Comparison of ENCODE assay signal across 8 cellular contexts in the genomic region with DNA sequence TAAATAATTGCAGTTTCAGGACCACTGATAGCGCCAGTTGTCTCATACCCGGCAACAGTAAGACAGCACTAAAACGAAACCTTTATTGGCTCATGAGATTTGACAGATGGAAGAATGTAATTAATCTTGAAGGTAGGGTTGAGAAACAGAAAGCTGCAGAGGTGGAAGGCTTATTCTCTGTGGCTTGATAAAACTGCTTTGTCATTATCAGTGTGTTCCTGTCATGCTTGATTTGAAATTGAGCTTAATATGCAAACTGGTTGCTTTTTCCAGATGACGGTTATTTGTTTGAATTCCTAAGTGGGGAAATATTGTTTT. TPM values are rescaled to one million over a fixed set of nuclear protein-coding genes. Genes with fewer than 3 reads are reported as not detected.
DNase-seq lines count a peak whose midpoint lies in the region; ATAC-seq, FAIRE-seq and TF ChIP-seq lines count a peak whose summit lies in the region.

No MANE protein-coding gene starts in this region.

- peaks cover 16% of the 10 kb centered on the region for H4K20me1 ChIP-seq in OCI-LY3 (ENCODE audit: insufficient read depth, low read length)
- peaks cover 13% of the 10 kb centered on the region; the same call in 1 of the 2 replicates for H4K20me1 ChIP-seq in HepG2 (ENCODE audit: insufficient read depth, low read length)

- TF ChIP-seq CTCF in OCI-LY3 (IDR thresholded peaks at IDR 0.05; ENCODE audit: low read depth, low read length) (no peak), HepG2 (CRISPR knock-in tag; IDR thresholded peaks at IDR 0.05) (no peak)

- H3K4me3 ChIP-seq in OCI-LY3 (ENCODE audit: low read length) (peak overlapping the region; percentile 90), HepG2 (replicated peaks in 1 of 3; ENCODE audit: insufficient read depth in 1 of 3, low read depth in 2 of 3, low read length in 3 of 3) (peak overlapping the region; percentile 85 to 93 (median 90); a peak in 5 of 6 replicates), thymus (ENCODE audit: low read length) (peak overlapping the region; percentile 75)

- no peak for TF ChIP-seq POLR2A in HepG2 (IDR thresholded peaks at IDR 0.05; ENCODE audit: insufficient read depth in 1 of 2, low read depth in 2 of 2, low read length in 2 of 2)

- peak; percentile 28 for DNase-seq in stimulated activated CD4-positive, alpha-beta T cell treated with anti-CD3 and anti-CD28 coated beads, Interleukin-4, amount 100 ng/mL, for 24 hours
- no peak for DNase-seq in stimulated activated CD4-positive, alpha-beta T cell treated with anti-CD3 and anti-CD28 coated beads, Interleukin-4, amount 100 ng/mL, for 1 hour
- DNase-seq in central memory CD4-positive, alpha-beta T cell: peak; percentile 23
- DNase-seq in HepG2 (ENCODE audit: low spot score) (no peak), T1000 (lab: John Stamatoyannopoulos, UW) (no peak)

- ATAC-seq in HepG2 (no peak), GM18868 (IDR thresholded peaks at IDR 0.05; ENCODE audit: unreplicated experiment) (no peak)

- TF ChIP-seq RAD21 in HepG2 (CRISPR knock-in tag; IDR thresholded peaks at IDR 0.05): no peak

- H3K4me1 ChIP-seq in OCI-LY3 (ENCODE audit: low read length) (peaks cover 42% of the 10 kb centered on the region), HepG2 (ENCODE audit: insufficient read depth, low read length) (peaks cover 74% of the 10 kb centered on the region), thymus (ENCODE audit: control insufficient read depth, insufficient read depth, low read length) (peaks cover 34% of the 10 kb centered on the region)

- H3K4me2 ChIP-seq in OCI-LY3 (ENCODE audit: low read length) (peak overlapping the region; percentile 84), HepG2 (ENCODE audit: low read depth, low read length) (peak overlapping the region; percentile 85)

- TF ChIP-seq EP300 in HepG2 (IDR thresholded peaks at IDR 0.05; ENCODE audit: low read depth in 2 of 2, low read length in 2 of 2) (no peak), HepG2 (CRISPR knock-in tag; IDR thresholded peaks at IDR 0.05; ENCODE audit: borderline replicate concordance) (no peak)

- intact Hi-C loops in HepG2 (cut with micrococcal nuclease; ENCODE audit: unreplicated experiment): loop anchor here (2.0 kb wide), 1 partner anchor 31 kb away; no protein-coding TSS in a partner anchor

- FAIRE-seq in HepG2 (lab: Jason Lieb, UNC): no peak

- BruUV-seq in HepG2 (replicated peaks; lab: Mats Ljungman, UMichigan): no TSS peak

- H3K9me3 ChIP-seq in OCI-LY3 (ENCODE audit: insufficient read depth, low read length): no peaks in the 10 kb centered on the region
- no peaks in the 10 kb centered on the region for H3K9me3 ChIP-seq in HepG2 (ENCODE audit: low read length)
- no peaks in the 10 kb centered on the region for H3K9me3 ChIP-seq in thymus (ENCODE audit: control insufficient read depth)

- H3K79me2 ChIP-seq in OCI-LY3 (ENCODE audit: low read length) (peaks cover 31% of the 10 kb centered on the region), HepG2 (ENCODE audit: insufficient read depth, low read length) (peaks cover 32% of the 10 kb centered on the region)

- POLR2A ChIA-PET in HepG2 (lab: Yijun Ruan, JAX): interaction anchor here (1.0 to 2.8 kb wide), 6 partner anchors 8 to 76 kb away, joined by 3 to 7 read pairs (median 4); partner anchors contain the start of gene NAGLU

- in situ Hi-C loops in HepG2 (cut with HindIII; ENCODE audit: extremely low pct_ligation_motif_present, low pct_unique_long_range_greater_than_20kb): no loop called here

- CTCF ChIA-PET in HepG2 (lab: Yijun Ruan, JAX; ENCODE audit: low intra/inter-chr PET ratio, low total read pairs): no interaction called here

- WGBS in HepG2 (ENCODE audit: low lambda C conversion rate): 22% methylated on average over 4 of the region's 4 CpGs
- WGBS in thymus: 10% methylated on average over 4 of the region's 4 CpGs

- H3K27ac ChIP-seq in OCI-LY3 (ENCODE audit: low read length) (peak overlapping the region; percentile 92), HepG2 (ENCODE audit: extremely low read length, insufficient read depth, low read length) (peak overlapping the region; percentile 79), thymus (ENCODE audit: low read depth) (peak overlapping the region; percentile 60)

- H3K9ac ChIP-seq in OCI-LY3 (ENCODE audit: low read length): peak overlapping the region; percentile 89
- H3K9ac ChIP-seq in HepG2 (ENCODE audit: insufficient read depth, low read depth, low read length): peak overlapping the region; percentile 85

- H3K36me3 ChIP-seq in OCI-LY3 (replicated peaks; ENCODE audit: low read depth, low read length): peaks cover 18% of the 10 kb centered on the region
- peaks cover 6 to 9% of the 10 kb centered on the region in 2 experiments; a peak in 4 of 5 replicates for H3K36me3 ChIP-seq in HepG2 (replicated peaks in 1 of 2; ENCODE audit: control insufficient read depth in 1 of 2, insufficient read depth in 2 of 2, low read length in 2 of 2)
- no peaks in the 10 kb centered on the region for H3K36me3 ChIP-seq in thymus (ENCODE audit: control insufficient read depth, insufficient read depth)

- no peaks in the 10 kb centered on the region for H3K27me3 ChIP-seq in OCI-LY3 (ENCODE audit: low read depth, low read length)
- no peaks in the 10 kb centered on the region; a peak in 1 of 5 replicates for H3K27me3 ChIP-seq in HepG2 (ENCODE audit: control insufficient read depth in 1 of 2, insufficient read depth in 2 of 2, low read length in 2 of 2)
- no peaks in the 10 kb centered on the region for H3K27me3 ChIP-seq in thymus (ENCODE audit: control insufficient read depth, insufficient read depth)

- H2AFZ ChIP-seq in OCI-LY3 (ENCODE audit: low read depth, low read length) (no peak overlapping the region), HepG2 (ENCODE audit: low read length) (no peak overlapping the region)

TF ChIP-seq in HepG2, 621 proteins besides CTCF, POLR2A, EP300 and RAD21 (continues in another document):
- peak; percentile 70; the same call in 1 of the 2 replicates for TF ChIP-seq RFX5 (IDR thresholded peaks at IDR 0.05; ENCODE audit: low read depth, low read length)

RNA-seq across cellular contexts. Expression of gene ATP6V0A1, which starts 1.3 kb away (rescaled TPM):
- total RNA-seq in HepG2 (2016; rRNA removed; fragmentation: Illumina TruSeq; extraction: Trizol): 15.9 and 27.9 TPM in 2 replicates
- 18.7 and 19.7 TPM in 2 replicates for total RNA-seq in HepG2 (2016; cell fraction: cytosol; rRNA removed; fragmentation: Illumina TruSeq; extraction: Trizol; ENCODE audit: low read depth)
- total RNA-seq in HepG2 (2016; cell fraction: insoluble cytoplasmic fraction; rRNA removed; fragmentation: Illumina TruSeq; extraction: Trizol): 11.1 and 28.3 TPM in 2 replicates
- total RNA-seq in HepG2 (2016; cell fraction: membrane; rRNA removed; fragmentation: Illumina TruSeq; extraction: Trizol): 8.0 and 9.2 TPM in 2 replicates
- 55.4 and 63.9 TPM in 2 replicates for total RNA-seq in HepG2 (2016; cell fraction: nucleus; rRNA removed; fragmentation: Illumina TruSeq; extraction: Trizol)
- polyA plus RNA-seq in HepG2 (2011; rRNA removed) (54.1 and 59.7 TPM in 2 replicates), thymus (47.7 TPM)
- 29.1 and 30.2 TPM in 2 replicates for polyA plus RNA-seq in HepG2 (2011; cell fraction: cytosol; rRNA removed)
- polyA plus RNA-seq in HepG2 (2011; cell fraction: nucleus; rRNA removed): 196 and 208 TPM in 2 replicates
- 32.3 and 37.4 TPM in 2 replicates for polyA plus RNA-seq in HepG2 (2012)
- 1.8 and 3.2 TPM in 2 replicates for polyA plus RNA-seq in HepG2 (2016; cell fraction: cytosol; fragmentation: Illumina TruSeq; extraction: Trizol; ENCODE audit: low read depth)
- 9.4 and 10.0 TPM in 2 replicates for polyA plus RNA-seq in HepG2 (2016; cell fraction: insoluble cytoplasmic fraction; fragmentation: Illumina TruSeq; extraction: Trizol; ENCODE audit: low read depth)
- polyA plus RNA-seq in HepG2 (2016; cell fraction: membrane; fragmentation: Illumina TruSeq; extraction: Trizol; ENCODE audit: low read depth): 6.0 and 6.9 TPM in 2 replicates
- 74.0 and 74.7 TPM in 2 replicates for polyA plus RNA-seq in HepG2 (2016; cell fraction: nucleus; fragmentation: Illumina TruSeq; extraction: Trizol; ENCODE audit: insufficient read depth, low read depth)
- polyA minus RNA-seq in HepG2 (2011; rRNA and poly(A)+ RNA removed; ENCODE audit: low replicate concordance): 143 and 163 TPM in 2 replicates
- 30.3 and 36.7 TPM in 2 replicates for polyA minus RNA-seq in HepG2 (2011; cell fraction: cytosol; rRNA and poly(A)+ RNA removed)
- 158 and 184 TPM in 2 replicates for polyA minus RNA-seq in HepG2 (2011; cell fraction: nucleus; rRNA and poly(A)+ RNA removed)

RNA-seq across cellular contexts. Expression of gene CAVIN1, which starts 36.9 kb away (rescaled TPM):
- total RNA-seq in HepG2 (2016; rRNA removed; fragmentation: Illumina TruSeq; extraction: Trizol): 25.5 and 26.0 TPM in 2 replicates
- 1.4 and 2.0 TPM in 2 replicates for total RNA-seq in HepG2 (2016; cell fraction: cytosol; rRNA removed; fragmentation: Illumina TruSeq; extraction: Trizol; ENCODE audit: low read depth)
- total RNA-seq in HepG2 (2016; cell fraction: insoluble cytoplasmic fraction; rRNA removed; fragmentation: Illumina TruSeq; extraction: Trizol): 22.2 and 26.3 TPM in 2 replicates
- total RNA-seq in HepG2 (2016; cell fraction: membrane; rRNA removed; fragmentation: Illumina TruSeq; extraction: Trizol): 6.2 and 7.4 TPM in 2 replicates
- 9.9 and 11.0 TPM in 2 replicates for total RNA-seq in HepG2 (2016; cell fraction: nucleus; rRNA removed; fragmentation: Illumina TruSeq; extraction: Trizol)
- polyA plus RNA-seq in HepG2 (2011; rRNA removed) (12.7 and 15.9 TPM in 2 replicates), thymus (47.0 TPM)
- polyA plus RNA-seq in HepG2 (2011; cell fraction: cytosol; rRNA removed): 11.6 and 16.2 TPM in 2 replicates
- 5.7 and 6.0 TPM in 2 replicates for polyA plus RNA-seq in HepG2 (2011; cell fraction: nucleus; rRNA removed)
- polyA plus RNA-seq in HepG2 (2012): 5.5 and 6.9 TPM in 2 replicates
- 1.3 and 1.5 TPM in 2 replicates for polyA plus RNA-seq in HepG2 (2016; cell fraction: cytosol; fragmentation: Illumina TruSeq; extraction: Trizol; ENCODE audit: low read depth)
- 27.2 and 28.7 TPM in 2 replicates for polyA plus RNA-seq in HepG2 (2016; cell fraction: insoluble cytoplasmic fraction; fragmentation: Illumina TruSeq; extraction: Trizol; ENCODE audit: low read depth)
- 3.5 and 4.2 TPM in 2 replicates for polyA plus RNA-seq in HepG2 (2016; cell fraction: membrane; fragmentation: Illumina TruSeq; extraction: Trizol; ENCODE audit: low read depth)
- polyA plus RNA-seq in HepG2 (2016; cell fraction: nucleus; fragmentation: Illumina TruSeq; extraction: Trizol; ENCODE audit: insufficient read depth, low read depth): 15.8 and 16.2 TPM in 2 replicates
- 20.8 and 64.9 TPM in 2 replicates for polyA minus RNA-seq in HepG2 (2011; rRNA and poly(A)+ RNA removed; ENCODE audit: low replicate concordance)
- polyA minus RNA-seq in HepG2 (2011; cell fraction: cytosol; rRNA and poly(A)+ RNA removed): 18.1 and 23.5 TPM in 2 replicates
- 4.5 and 4.6 TPM in 2 replicates for polyA minus RNA-seq in HepG2 (2011; cell fraction: nucleus; rRNA and poly(A)+ RNA removed)

Comparison
In these comparisons a context has a peak if more than half of its experiments do, and no peak if none do; other contexts are left out.
1. DNase-seq: peak in stimulated activated CD4-positive, alpha-beta T cell treated with anti-CD3 and anti-CD28 coated beads, Interleukin-4, amount 100 ng/mL, for 24 hours (single experiment) and central memory CD4-positive, alpha-beta T cell (single experiment); none in stimulated activated CD4-positive, alpha-beta T cell treated with anti-CD3 and anti-CD28 coated beads, Interleukin-4, amount 100 ng/mL, for 1 hour (single experiment), HepG2 (single experiment) and T1000 (single experiment).
2. Peak in every context shown above with its lines, with median percentiles within 50 percentile points of each other: H3K27ac ChIP-seq and H3K4me3 ChIP-seq.